In genomic region chr5:173896631-173897030, GRCh38 we compare ENCODE assay signal across 22 cellular contexts. TPM values are rescaled to one million over a fixed set of nuclear protein-coding genes. Genes with fewer than 3 reads are reported as not detected.
DNase-seq lines count a peak whose midpoint lies in the region; ATAC-seq and TF ChIP-seq lines count a peak whose summit lies in the region.
"Had no signal": no experiment of that assay in that cellular context is flagged by ENCODE, and none has a peak within 500 bp of the region (broad histone marks: within the 10 kb centered on the region; RNA-seq: fewer than 3 reads in every experiment).

No MANE protein-coding gene starts in this region.

- H3K36me3 ChIP-seq in KMS-11 (ENCODE audit: insufficient read depth) (no peaks in the 10 kb centered on the region), SK-N-MC (ENCODE audit: insufficient read depth, low read length) (no peaks in the 10 kb centered on the region), psoas muscle (ENCODE audit: insufficient read depth in 1 of 2, low read depth in 1 of 2) (no peaks in the 10 kb centered on the region), colonic mucosa (no peaks in the 10 kb centered on the region)
- H3K36me3 ChIP-seq in CD8-positive, alpha-beta memory T cell (ENCODE audit: insufficient read depth, low read length): no peaks in the 10 kb centered on the region
- H3K36me3 ChIP-seq: BLaER1, HAP-1 had no signal

- H3K4me1 ChIP-seq in KMS-11 (ENCODE audit: low read depth, poor library complexity, severe bottlenecking) (peaks cover 61% of the 10 kb centered on the region), psoas muscle (peaks cover 31% of the 10 kb centered on the region), colonic mucosa (no peaks in the 10 kb centered on the region)
- H3K4me1 ChIP-seq in CD8-positive, alpha-beta memory T cell (ENCODE audit: insufficient read depth, low read length): peaks cover 10% of the 10 kb centered on the region
- H3K4me1 ChIP-seq: BLaER1 had no signal

- H3K9ac ChIP-seq in KMS-11: no peak overlapping the region
- H3K9ac ChIP-seq in SK-N-MC (ENCODE audit: insufficient read length): no peak overlapping the region
- H3K9ac ChIP-seq in colonic mucosa (ENCODE audit: low read depth in 2 of 2, low read length in 2 of 2): no peak overlapping the region
- H3K9ac ChIP-seq: BLaER1 had no signal

- H3K4me3 Mint-ChIP-seq in CD8-positive, alpha-beta memory T cell: no peak overlapping the region
- H3K4me3 Mint-ChIP-seq: GM23338, HFFc6, IgD-negative memory B cell had no signal

- H3K4me3 ChIP-seq in KMS-11 (IDR thresholded peaks at IDR 0.05; ENCODE audit: insufficient read depth, low read depth, low read length): no peak overlapping the region
- H3K4me3 ChIP-seq in SK-N-MC: no peak overlapping the region
- H3K4me3 ChIP-seq in dorsolateral prefrontal cortex: peak overlapping the region in 53 of 59 donors; percentile 8 to 99 (median 90)
- H3K4me3 ChIP-seq in psoas muscle: no peak overlapping the region
- H3K4me3 ChIP-seq in CD8-positive, alpha-beta memory T cell (ENCODE audit: low read length): no peak overlapping the region
- no peak overlapping the region for H3K4me3 ChIP-seq in colonic mucosa
- H3K4me3 ChIP-seq: BLaER1, GM23338, HAP-1 had no signal

- H2AFZ ChIP-seq in KMS-11 (ENCODE audit: low read depth): no peak overlapping the region
- H2AFZ ChIP-seq: GM23338 had no signal

- H3K9me3 ChIP-seq in SK-N-MC (ENCODE audit: low read depth, low read length) (no peaks in the 10 kb centered on the region), psoas muscle (no peaks in the 10 kb centered on the region), colonic mucosa (no peaks in the 10 kb centered on the region)
- no peaks in the 10 kb centered on the region for H3K9me3 ChIP-seq in CD8-positive, alpha-beta memory T cell (ENCODE audit: low read length)
- H3K9me3 ChIP-seq: BLaER1, HAP-1 had no signal

- peak overlapping the region; percentile 92; the same call in 1 of the 2 replicates for H3K4me2 ChIP-seq in KMS-11
- H3K4me2 ChIP-seq: BLaER1, GM23338 had no signal

- peaks cover 99% of the 10 kb centered on the region for H3K79me2 ChIP-seq in KMS-11 (ENCODE audit: insufficient read depth, low read depth)

- no peaks in the 10 kb centered on the region for H4K20me1 ChIP-seq in KMS-11 (ENCODE audit: insufficient read depth)

- DNase-seq in SK-N-MC (ENCODE audit: low read depth, low spot score) (no peak), dorsolateral prefrontal cortex (no peak), psoas muscle (no peak), D341Med (ENCODE audit: low spot score) (no peak), colonic mucosa (no peak)
- no peak for DNase-seq in CD8-positive, alpha-beta memory T cell
- DNase-seq: CD4-positive, CD25-positive, alpha-beta regulatory T cell; DMS53; HFFc6; Karpas-422; NCI-H1105 treated with DMSO at 0.1 percent for 48 hours; NCI-H2029; NCI-H446; NCI-H524 treated with DMSO at 0.1 percent for 48 hours; SHP77 had no signal

- CTCF ChIA-PET in CD8-positive, alpha-beta memory T cell (lab: Charles Lee): interaction anchor here (1.0 to 1.7 kb wide), 2 partner anchors 28 to 67 kb away, joined by 3 read pairs; no protein-coding TSS in a partner anchor

- H3K9me3 Mint-ChIP-seq in CD8-positive, alpha-beta memory T cell: no peaks in the 10 kb centered on the region
- H3K9me3 Mint-ChIP-seq: CD4-positive, CD25-positive, alpha-beta regulatory T cell; GM23338; HFFc6; IgD-negative memory B cell had no signal

- H3K4me1 Mint-ChIP-seq in CD8-positive, alpha-beta memory T cell: peaks cover 32 to 62% (median 61%) of the 10 kb centered on the region in 3 donors

- TF ChIP-seq CTCF in KMS-11 (conservative IDR thresholded peaks at IDR 0.05; ENCODE audit: low read depth, low read length): no peak
- TF ChIP-seq CTCF in dorsolateral prefrontal cortex (IDR thresholded peaks at IDR 0.05 in 54 of 56, conservative IDR thresholded peaks at IDR 0.05 in 2 of 56; ENCODE audit: low read depth in 1 of 56, partially characterized antibody in 56 of 56): no peak
- no peak for TF ChIP-seq CTCF in psoas muscle (IDR thresholded peaks at IDR 0.05)
- TF ChIP-seq CTCF in colonic mucosa (IDR thresholded peaks at IDR 0.05): no peak

- H3K27me3 ChIP-seq in KMS-11 (ENCODE audit: insufficient read depth, low read depth) (no peaks in the 10 kb centered on the region), dorsolateral prefrontal cortex (no peaks in the 10 kb centered on the region), psoas muscle (ENCODE audit: insufficient read depth in 3 of 3, low read length in 2 of 3) (no peaks in the 10 kb centered on the region), colonic mucosa (no peaks in the 10 kb centered on the region)
- H3K27me3 ChIP-seq in CD8-positive, alpha-beta memory T cell (ENCODE audit: insufficient read depth, low read length, poor library complexity, severe bottlenecking): no peaks in the 10 kb centered on the region
- H3K27me3 ChIP-seq: BLaER1 had no signal

- intact Hi-C loops in dorsolateral prefrontal cortex (cut with DNase I): no loop called here
- intact Hi-C loops in psoas muscle (cut with DNase I): no loop called here
- intact Hi-C loops in colonic mucosa (cut with DNase I): no loop called here

- 41 to 88% (median 52%) methylated on average over 4 of the region's 4 CpGs for WGBS in psoas muscle, 3 donors

- H3K36me3 Mint-ChIP-seq in CD8-positive, alpha-beta memory T cell: peaks cover 0 to 7% (median 6%) of the 10 kb centered on the region in 3 donors

- no peak for ATAC-seq in psoas muscle
- ATAC-seq: GM23338, Panc1 had no signal

- no peaks in the 10 kb centered on the region for H3K27me3 Mint-ChIP-seq in CD8-positive, alpha-beta memory T cell
- H3K27me3 Mint-ChIP-seq: CD4-positive, CD25-positive, alpha-beta regulatory T cell; IgD-negative memory B cell had no signal

- POLR2A ChIA-PET in CD8-positive, alpha-beta memory T cell (lab: Charles Lee): no interaction called here

- H3K27ac Mint-ChIP-seq in CD8-positive, alpha-beta memory T cell: no peak overlapping the region
- H3K27ac Mint-ChIP-seq: CD4-positive, CD25-positive, alpha-beta regulatory T cell; GM23338; HFFc6; IgD-negative memory B cell had no signal

- H3K27ac ChIP-seq in KMS-11: no peak overlapping the region
- peak overlapping the region; percentile 90 for H3K27ac ChIP-seq in SK-N-MC
- H3K27ac ChIP-seq in dorsolateral prefrontal cortex: peak overlapping the region in 11 of 59 donors; percentile 6 to 99 (median 32)
- peak overlapping the region; percentile 94 for H3K27ac ChIP-seq in psoas muscle
- no peak overlapping the region for H3K27ac ChIP-seq in CD8-positive, alpha-beta memory T cell (ENCODE audit: low read depth, low read length)
- no peak overlapping the region for H3K27ac ChIP-seq in colonic mucosa
- H3K27ac ChIP-seq: BLaER1, RWPE1 had no signal

RNA-seq across cellular contexts. Expression of gene CPEB4, which starts 8.5 kb away (rescaled TPM):
- total RNA-seq in dorsolateral prefrontal cortex (100 to 1,000 TPM in 119 of 120 experiments, 10 to 100 TPM in 1; 95.3 to 182 (median 133) TPM), psoas muscle (100 to 1,000 TPM in 3 of 4 donors, 10 to 100 TPM in 1; 95.0 to 262 (median 225) TPM), colonic mucosa (10 to 100 TPM; 23.3 to 41.7 TPM)
- 10 to 100 TPM; 30.4 to 86.4 (median 33.1) TPM for polyA plus RNA-seq in psoas muscle
- total RNA-seq in CD8-positive, alpha-beta memory T cell: 10 to 100 TPM; 17.2 to 18.7 TPM
- 4.4 TPM for polyA plus RNA-seq in CD8-positive, alpha-beta memory T cell

Comparison
In these comparisons a context has a peak if more than half of its experiments do, and no peak if none do; other contexts are left out.
1. H3K27ac ChIP-seq: peak in SK-N-MC (single experiment) and psoas muscle (single experiment); none in KMS-11 (single experiment), CD8-positive, alpha-beta memory T cell (single experiment) and colonic mucosa (single experiment).
2. H3K4me3 ChIP-seq: peak in dorsolateral prefrontal cortex (53 of 59); none in KMS-11 (single experiment), SK-N-MC (single experiment), psoas muscle (single experiment), CD8-positive, alpha-beta memory T cell (single experiment) and colonic mucosa (single experiment).